In the genomic region with DNA sequence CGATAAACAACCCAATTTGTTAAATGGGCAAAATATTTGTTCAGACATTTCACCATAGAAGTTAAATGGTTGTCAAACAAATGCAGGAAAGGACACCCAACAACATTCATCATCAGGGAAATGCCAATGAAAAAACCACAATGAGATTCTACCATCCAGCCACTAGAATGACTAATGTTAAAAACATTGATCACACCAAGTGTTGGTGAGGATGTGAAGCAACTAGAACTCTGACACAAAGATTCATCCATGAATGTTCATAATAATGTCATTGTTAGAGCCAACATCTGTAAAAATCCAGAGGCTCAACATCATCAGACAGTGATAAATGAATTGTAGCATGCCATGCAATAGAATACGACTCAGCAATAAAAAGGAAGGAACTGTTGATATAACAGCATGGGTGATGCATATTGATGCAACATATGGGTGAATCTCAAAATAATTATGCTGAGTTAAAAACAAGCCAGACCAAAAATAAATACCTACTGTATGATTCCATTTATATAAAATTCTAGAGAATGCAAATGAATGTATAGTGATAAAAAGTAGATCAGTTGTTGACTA, we compare ENCODE assay signal across 22 cellular contexts. TPM values are rescaled to one million over a fixed set of nuclear protein-coding genes. Genes with fewer than 3 reads are reported as not detected.
A peak's percentile ranks its signal among the peaks of the same experiment; 100 is the strongest.
DNase-seq lines count a peak whose midpoint lies in the region; ATAC-seq, FAIRE-seq and TF ChIP-seq lines count a peak whose summit lies in the region.
"Had no signal": no experiment of that assay in that cellular context is flagged by ENCODE, and none has a peak within 500 bp of the region (broad histone marks: within the 10 kb centered on the region; RNA-seq: fewer than 3 reads in every experiment).

No MANE protein-coding gene starts in this region.

- peaks cover 22% of the 10 kb centered on the region for H3K9me3 Mint-ChIP-seq in nephron progenitor cell

- H3K4me1 ChIP-seq in A549 (no peaks in the 10 kb centered on the region), heart right ventricle (no peaks in the 10 kb centered on the region)

- CTCF ChIA-PET in A549 (lab: Yijun Ruan, JAX), result no interaction called here

- no peak overlapping the region for H3K4me2 ChIP-seq in A549
- H3K4me2 ChIP-seq: BLaER1 treated with 17β-estradiol and CSF1 and Interleukin-3, amounts not matched to agents 10 nM and 100 nM had no signal

- H3K27me3 Mint-ChIP-seq in nephron progenitor cell (ENCODE audit: low read depth, poor library complexity), result peaks cover 26% of the 10 kb centered on the region

- TF ChIP-seq CTCF in A549 (IDR thresholded peaks at IDR 0.05) (no peak), fibroblast of mammary gland (conservative IDR thresholded peaks at IDR 0.05; ENCODE audit: control insufficient read depth, insufficient read depth, low read depth, low read length) (no peak), heart right ventricle (IDR thresholded peaks at IDR 0.05) (no peak), nephron progenitor cell (IDR thresholded peaks at IDR 0.05) (no peak)

- 33% methylated on average over 2 of the region's 2 CpGs for WGBS in A549 (ENCODE audit: missing lambda C conversion rate)
- WGBS in heart right ventricle, 2 donors, result 94 to 96% methylated on average over 2 of the region's 2 CpGs

- H3K27ac ChIP-seq in A549 (no peak overlapping the region), heart right ventricle (no peak overlapping the region)
- H3K27ac ChIP-seq: BLaER1 treated with 17β-estradiol and CSF1 and Interleukin-3, amounts not matched to agents 10 nM and 100 nM had no signal

- no peak overlapping the region for H3K27ac Mint-ChIP-seq in nephron progenitor cell
- H3K27ac Mint-ChIP-seq: CD8-positive, alpha-beta memory T cell had no signal

- H3K9me3 ChIP-seq in A549, result peaks cover 2% of the 10 kb centered on the region; the same call in 1 of the 3 replicates
- H3K9me3 ChIP-seq in heart right ventricle, result peaks cover 0 to 9% (median 0%) of the 10 kb centered on the region in 11 donors

- no peak for TF ChIP-seq EP300 in A549 (IDR thresholded peaks at IDR 0.05)

- POLR2A ChIA-PET in A549 (lab: Yijun Ruan, JAX), result no interaction called here

- H3K36me3 Mint-ChIP-seq in nephron progenitor cell (ENCODE audit: low read depth), result no peaks in the 10 kb centered on the region

- DNase-seq in A549 (ENCODE audit: low read depth in 1 of 2, low spot score in 1 of 2) (no peak), HS-5 (ENCODE audit: low read depth) (peak; percentile 68), RPMI7951 (ENCODE audit: low read depth) (peak; percentile 15), fibroblast of mammary gland (ENCODE audit: low read depth) (peak; percentile 23), heart right ventricle (no peak), NCI-H1105 treated with DMSO at 0.1 percent for 48 hours (lab: John Stamatoyannopoulos, UW) (no peak), nephron progenitor cell (no peak)
- DNase-seq: CD8-positive, alpha-beta memory T cell; DMS79; GF-D8; MV-4-11; NCI-H1436; NCI-H2029; NCI-H2171 treated with DMSO at 0.1 percent for 48 hours; NCI-H510A treated with DMSO at 0.1 percent for 48 hours had no signal

- no peak for TF ChIP-seq POLR2A in A549 (IDR thresholded peaks at IDR 0.05; ENCODE audit: low read length)

- H3K4me1 Mint-ChIP-seq in nephron progenitor cell, result no peaks in the 10 kb centered on the region
- H3K4me1 Mint-ChIP-seq: CD8-positive, alpha-beta memory T cell had no signal

- TF ChIP-seq RAD21 in A549 (conservative IDR thresholded peaks at IDR 0.05 in 1 of 2, IDR thresholded peaks at IDR 0.05 in 1 of 2), result no peak

- H3K27me3 ChIP-seq in heart right ventricle, result peaks cover 0 to 44% (median 21%) of the 10 kb centered on the region in 7 donors

- H3K4me3 ChIP-seq in A549 (no peak overlapping the region), fibroblast of mammary gland (ENCODE audit: control insufficient read depth, low read depth, low read length) (no peak overlapping the region), heart right ventricle (no peak overlapping the region)
- H3K4me3 ChIP-seq: BLaER1 treated with 17β-estradiol and CSF1 and Interleukin-3, amounts not matched to agents 10 nM and 100 nM had no signal

- no peaks in the 10 kb centered on the region for H3K36me3 ChIP-seq in heart right ventricle
- H3K36me3 ChIP-seq: BLaER1 treated with 17β-estradiol and CSF1 and Interleukin-3, amounts not matched to agents 10 nM and 100 nM had no signal

- ATAC-seq in A549, result no peak
- no peak for ATAC-seq in GM21737 (IDR thresholded peaks at IDR 0.05; ENCODE audit: unreplicated experiment)
- ATAC-seq in heart right ventricle, result no peak
- ATAC-seq: Panc1 had no signal

- intact Hi-C loops in heart right ventricle (cut with DNase I), result no loop called here

- H3K4me3 Mint-ChIP-seq in nephron progenitor cell, result no peak overlapping the region
- H3K4me3 Mint-ChIP-seq: CD8-positive, alpha-beta memory T cell had no signal

- no peak for FAIRE-seq in A549 (lab: Jason Lieb, UNC)
- FAIRE-seq: A204.1, D721Med, GM12891, H54 had no signal

TF ChIP-seq in A549, 52 proteins besides CTCF, POLR2A, EP300 and RAD21:
- TF ChIP-seq HOXB5 (CRISPR knock-in tag; IDR thresholded peaks at IDR 0.05) (no peak), EHMT2 (IDR thresholded peaks at IDR 0.05; ENCODE audit: low read depth) (no peak), ZFP36 (IDR thresholded peaks at IDR 0.05; ENCODE audit: borderline replicate concordance, partially characterized antibody) (no peak), MAFK (IDR thresholded peaks at IDR 0.05; ENCODE audit: partially characterized antibody) (peak; percentile 57)

RNA-seq across cellular contexts. Expression of gene UNC5A, which starts 55.9 kb away (rescaled TPM):
- polyA plus RNA-seq in A549 (2011; rRNA removed), result 0.03 TPM in 2 replicates
- 0.01 and 0.05 TPM in 2 replicates for polyA plus RNA-seq in A549 (2012; cell fraction: cytosol; rRNA removed)
- 0.07 and 0.11 TPM in 2 replicates for polyA plus RNA-seq in A549 (2012; cell fraction: nucleus; rRNA removed)
- polyA plus RNA-seq in A549 (2017; fragmentation: RNase III; extraction: RNeasy Plus Mini Kit Qiagen cat#74134 plus additional on column Dnase treatment), result 0.07 to 0.17 TPM (median 0.14 TPM) in 3 replicates
- polyA minus RNA-seq in A549 (2011; rRNA and poly(A)+ RNA removed), result 0.10 TPM in 1 of 2 replicates, not detected in the other
- 0.10 TPM in 1 of 2 replicates, not detected in the other for total RNA-seq in RPMI7951 (2014; rRNA removed; shearing (Covaris generic))
- under 1 TPM in 4 of 10 donors, not detected in 6; 0.06 to 0.35 (median 0.09) TPM for total RNA-seq in heart right ventricle
- polyA plus RNA-seq in heart right ventricle, result under 1 TPM in 1 of 2 donors, not detected in 1; 0.01 TPM
- total RNA-seq: CD8-positive, alpha-beta memory T cell had no signal
- polyA plus RNA-seq: CD8-positive, alpha-beta memory T cell had no signal

Comparison
In these comparisons a context has a peak if more than half of its experiments do, and no peak if none do; other contexts are left out.
1. DNase-seq: peak in HS-5 (single experiment), RPMI7951 (single experiment) and fibroblast of mammary gland (single experiment); none in A549 (0 of 2), heart right ventricle (0 of 2), NCI-H1105 treated with DMSO at 0.1 percent for 48 hours (single experiment) and nephron progenitor cell (single experiment).